In genomic region chr7:136074840-136075239, GRCh38 we compare ENCODE assay signal across 1 cellular context.
TF ChIP-seq lines count a peak whose summit lies in the region.

No MANE protein-coding gene starts in this region.

TF ChIP-seq in K562, 482 proteins besides CTCF, POLR2A, EP300 and RAD21:
- no peak for TF ChIP-seq RFX5 (IDR thresholded peaks at IDR 0.05; ENCODE audit: low read depth, low read length)
- no peak for TF ChIP-seq SRSF1 (IDR thresholded peaks at IDR 0.05; ENCODE audit: low read depth, low read length)
- no peak for TF ChIP-seq MTA3 (IDR thresholded peaks at IDR 0.05; ENCODE audit: borderline replicate concordance)
- TF ChIP-seq E2F4 (CRISPR knock-in tag; IDR thresholded peaks at IDR 0.05; ENCODE audit: low read depth), result no peak
- no peak for TF ChIP-seq MAFF (IDR thresholded peaks at IDR 0.05; ENCODE audit: low read length)
- 0 out of 2 replicates have a peak, but pooled peaks have one; percentile 34 for TF ChIP-seq MXI1 (IDR thresholded peaks at IDR 0.05; ENCODE audit: low read depth, low read length)
- TF ChIP-seq MYNN (IDR thresholded peaks at IDR 0.05), result peak; percentile 96
- TF ChIP-seq MYNN (CRISPR knock-in tag; IDR thresholded peaks at IDR 0.05), result no peak
- no peak for TF ChIP-seq XRCC3 (IDR thresholded peaks at IDR 0.05)
- TF ChIP-seq PHF21A (IDR thresholded peaks at IDR 0.05; ENCODE audit: borderline replicate concordance, low read depth), result no peak
- peak; percentile 79 for TF ChIP-seq RFX1 (IDR thresholded peaks at IDR 0.05)
